In the genomic region with DNA sequence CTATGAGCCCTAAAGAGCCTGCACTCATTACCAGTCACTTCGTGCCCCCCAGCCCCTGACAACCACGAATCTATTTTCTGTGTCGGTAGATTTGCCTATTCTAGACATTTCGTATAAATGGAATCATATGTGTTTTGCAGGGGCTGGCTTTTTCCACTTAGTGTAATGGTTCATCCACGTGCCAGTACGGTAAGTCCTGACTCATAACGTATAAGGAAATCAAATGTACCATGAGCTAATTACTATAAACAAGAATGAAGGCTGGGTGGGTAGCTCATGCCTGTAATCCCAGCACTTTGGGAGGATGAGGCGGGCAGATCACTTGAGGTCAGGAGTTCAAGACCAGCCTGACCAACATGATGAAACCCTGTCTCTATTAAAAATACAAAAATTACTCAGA, we compare ENCODE assay signal across 10 cellular contexts. TPM values are rescaled to one million over a fixed set of nuclear protein-coding genes. Genes with fewer than 3 reads are reported as not detected.
DNase-seq lines count a peak whose midpoint lies in the region; ATAC-seq and TF ChIP-seq lines count a peak whose summit lies in the region.
"Not testable (repeated sequence)": the region's sequence is repeated elsewhere in the genome, so short reads cannot be mapped to it uniquely, and the experiment has no call there.
"Had no signal": no experiment of that assay in that cellular context is flagged by ENCODE, and none has a peak within 500 bp of the region (broad histone marks: within the 10 kb centered on the region; RNA-seq: fewer than 3 reads in every experiment).

No MANE protein-coding gene starts in this region.

- CTCF ChIA-PET in OCI-LY7 (lab: Charles Lee; ENCODE audit: unreplicated experiment) = interaction anchor here (0.6 kb wide), 1 partner anchor 10 kb away, joined by 4 read pairs; no protein-coding TSS in a partner anchor

- peaks cover 92% of the 10 kb centered on the region for H3K36me3 ChIP-seq in OCI-LY7 (ENCODE audit: insufficient read depth, low read length)

- not testable (repeated sequence) for H4K20me1 ChIP-seq in OCI-LY7 (ENCODE audit: insufficient read depth, low read length)

- not testable (repeated sequence) for H3K4me1 Mint-ChIP-seq in activated T-helper 17 cell treated with anti-CD3 and anti-CD28 coated beads, Interleukin-2, amount 50 U/mL, for 72 hours

- H3K4me3 Mint-ChIP-seq in activated T-helper 17 cell treated with anti-CD3 and anti-CD28 coated beads, Interleukin-2, amount 50 U/mL, for 72 hours = not testable (repeated sequence)

- H3K9me3 ChIP-seq in OCI-LY7 (ENCODE audit: low read length) = not testable (repeated sequence)

- H3K4me3 ChIP-seq in HFF-Myc (replicated peaks; ENCODE audit: low read depth, low read length); OCI-LY7 (ENCODE audit: low read depth, low read length, poor library complexity, severe bottlenecking); epithelial cell of esophagus (ENCODE audit: low read length): not testable (repeated sequence)

- not testable (repeated sequence) for H3K27ac Mint-ChIP-seq in activated T-helper 17 cell treated with anti-CD3 and anti-CD28 coated beads, Interleukin-2, amount 50 U/mL, for 72 hours

- not testable (repeated sequence) for H3K27me3 Mint-ChIP-seq in activated T-helper 17 cell treated with anti-CD3 and anti-CD28 coated beads, Interleukin-2, amount 50 U/mL, for 72 hours

- not testable (repeated sequence) for H3K4me2 ChIP-seq in OCI-LY7 (ENCODE audit: low read length)

- intact Hi-C loops in OCI-LY7 (cut with micrococcal nuclease; ENCODE audit: unreplicated experiment) = not testable (repeated sequence)

- peaks cover 52% of the 10 kb centered on the region for H3K4me1 ChIP-seq in OCI-LY7 (ENCODE audit: insufficient read depth, low read length, poor library complexity, severe bottlenecking)

- H3K27ac ChIP-seq in OCI-LY7 (ENCODE audit: low read depth, low read length, poor library complexity, severe bottlenecking) (peak overlapping the region; percentile 37), temporal lobe (ENCODE audit: low read depth, low read length) (peak overlapping the region; percentile 9)

- DNase-seq in EH (ENCODE audit: low read depth) = peak; percentile 5
- peak; percentile 30 for DNase-seq in HFF-Myc (ENCODE audit: extremely low read depth, low read depth)
- DNase-seq in OCI-LY7 (ENCODE audit: low spot score) = not testable (repeated sequence)
- DNase-seq in epithelial cell of esophagus (ENCODE audit: low read depth) = peak; percentile 37
- peak; percentile 49 for DNase-seq in fibroblast of peridontal ligament (ENCODE audit: extremely low read depth)

- ATAC-seq in activated T-helper 17 cell treated with anti-CD3 and anti-CD28 coated beads, Interleukin-2, amount 50 U/mL, for 72 hours (replicated peaks) = peak; percentile 53

- TF ChIP-seq CTCF in HFF-Myc (IDR thresholded peaks at IDR 0.05; ENCODE audit: low read depth, low read length, missing control alignments); OCI-LY7 (conservative IDR thresholded peaks at IDR 0.05; ENCODE audit: low read length); epithelial cell of esophagus (IDR thresholded peaks at IDR 0.05; ENCODE audit: insufficient read depth, low read depth, low read length, missing control alignments): not testable (repeated sequence)

- H3K79me2 ChIP-seq in OCI-LY7 (ENCODE audit: insufficient read depth, low read depth, low read length) = not testable (repeated sequence)

- H3K9me3 Mint-ChIP-seq in activated T-helper 17 cell treated with anti-CD3 and anti-CD28 coated beads, Interleukin-2, amount 50 U/mL, for 72 hours = not testable (repeated sequence)

- POLR2A ChIA-PET in OCI-LY7 (lab: Charles Lee) = not testable (repeated sequence)

- H2AFZ ChIP-seq in OCI-LY7 (ENCODE audit: low read length) = not testable (repeated sequence)

- H3K36me3 Mint-ChIP-seq in activated T-helper 17 cell treated with anti-CD3 and anti-CD28 coated beads, Interleukin-2, amount 50 U/mL, for 72 hours (ENCODE audit: low read depth) = not testable (repeated sequence)

- not testable (repeated sequence) for H3K9me2 ChIP-seq in OCI-LY7 (ENCODE audit: insufficient read depth, low read length)

- BruUV-seq in OCI-LY7 (replicated peaks; lab: Mats Ljungman, UMichigan) = not testable (repeated sequence)

RNA-seq across cellular contexts. Expression of a gene that starts 17.9 kb away (rescaled TPM):
- 69.1 and 89.1 TPM in 2 replicates for total RNA-seq in OCI-LY7 (2014; rRNA removed; shearing (Covaris generic))
- total RNA-seq in OCI-LY7 (2022) (67.5 and 74.4 TPM in 2 replicates), temporal lobe (4.2 TPM)
- 10 to 100 TPM in 1 of 2 donors, 1 to 10 TPM in 1; 1.0 to 21.3 TPM for total RNA-seq in activated T-helper 17 cell treated with anti-CD3 and anti-CD28 coated beads, Interleukin-2, amount 50 U/mL, for 72 hours
- total RNA-seq: HepG2, HFFc6 had no signal

RNA-seq across cellular contexts. Expression of a gene that starts 31.8 kb away (rescaled TPM):
- 14.0 and 26.9 TPM in 2 replicates for total RNA-seq in OCI-LY7 (2014; rRNA removed; shearing (Covaris generic))
- total RNA-seq in OCI-LY7 (2022) (37.4 and 39.2 TPM in 2 replicates), temporal lobe (1.2 TPM)
- total RNA-seq in activated T-helper 17 cell treated with anti-CD3 and anti-CD28 coated beads, Interleukin-2, amount 50 U/mL, for 72 hours = 1 to 10 TPM in 1 of 2 donors, under 1 TPM in 1; 0.32 to 1.2 TPM
- total RNA-seq: H9, HepG2 had no signal
